Comparison of ENCODE assay signal across 2 cellular contexts in genomic region chr5:113675166-113675565, GRCh38.
TF ChIP-seq lines count a peak whose summit lies in the region.

No MANE protein-coding gene starts in this region.

TF ChIP-seq in GM12878, 131 proteins besides CTCF, POLR2A, EP300 and RAD21:
- TF ChIP-seq REST (IDR thresholded peaks at IDR 0.05; ENCODE audit: low read depth, low read length): no peak
- no peak for TF ChIP-seq JUND (IDR thresholded peaks at IDR 0.05; ENCODE audit: low read depth, low read length)
- no peak for TF ChIP-seq EED (IDR thresholded peaks at IDR 0.05; ENCODE audit: low read depth)
- TF ChIP-seq ZZZ3 (IDR thresholded peaks at IDR 0.05; ENCODE audit: control insufficient read depth, insufficient read length, low read depth): no peak
- no peak for TF ChIP-seq KLF5 (IDR thresholded peaks at IDR 0.05; ENCODE audit: partially characterized antibody)
- TF ChIP-seq ZNF622 (IDR thresholded peaks at IDR 0.05): no peak
- no peak for TF ChIP-seq POLR2AphosphoS5 (IDR thresholded peaks at IDR 0.05; ENCODE audit: low read length)
- TF ChIP-seq TBL1XR1 (IDR thresholded peaks at IDR 0.05; ENCODE audit: low read depth, low read length): no peak
- TF ChIP-seq RB1 (IDR thresholded peaks at IDR 0.05; ENCODE audit: borderline replicate concordance): no peak
- TF ChIP-seq TARDBP (IDR thresholded peaks at IDR 0.05; ENCODE audit: borderline replicate concordance): no peak
- TF ChIP-seq MEF2B (IDR thresholded peaks at IDR 0.05; ENCODE audit: partially characterized antibody, poor library complexity, severe bottlenecking): no peak
- TF ChIP-seq IRF5 (IDR thresholded peaks at IDR 0.05; ENCODE audit: borderline replicate concordance): no peak
- TF ChIP-seq PML (IDR thresholded peaks at IDR 0.05; ENCODE audit: low read length): no peak
- TF ChIP-seq NFXL1 (IDR thresholded peaks at IDR 0.05; ENCODE audit: borderline replicate concordance): no peak
- TF ChIP-seq USF2 (IDR thresholded peaks at IDR 0.05; ENCODE audit: borderline replicate concordance, low read depth, low read length): no peak
- TF ChIP-seq EZH2 (IDR thresholded peaks at IDR 0.05; ENCODE audit: borderline replicate concordance, control insufficient read depth, low read depth, low read length): no peak
- no peak for TF ChIP-seq NBN (IDR thresholded peaks at IDR 0.05)
- TF ChIP-seq YY1 (IDR thresholded peaks at IDR 0.05; ENCODE audit: low read depth, low read length): no peak
- TF ChIP-seq IRF4 (IDR thresholded peaks at IDR 0.05; ENCODE audit: low read depth, low read length): no peak
- TF ChIP-seq ZNF217 (IDR thresholded peaks at IDR 0.05): no peak
TF ChIP-seq in GM12878: peak in this region for 0.

TF ChIP-seq in endothelial cell of umbilical vein, 7 proteins besides CTCF, POLR2A, EP300 and RAD21:
- TF ChIP-seq JUN (IDR thresholded peaks at IDR 0.05; ENCODE audit: borderline replicate concordance, insufficient read depth, insufficient read length, low read depth): no peak
- no peak for TF ChIP-seq EZH2 (IDR thresholded peaks at IDR 0.05; ENCODE audit: borderline replicate concordance, low read depth, low read length, severe bottlenecking)
- no peak for TF ChIP-seq FOS (IDR thresholded peaks at IDR 0.05; ENCODE audit: borderline replicate concordance, insufficient read depth, low read length)
- no peak for TF ChIP-seq GATA2 (IDR thresholded peaks at IDR 0.05; ENCODE audit: insufficient read depth, insufficient read length, low read depth, low read length)
- TF ChIP-seq MYC (IDR thresholded peaks at IDR 0.05; ENCODE audit: low read depth, low read length): no peak
- no peak for TF ChIP-seq MAX (IDR thresholded peaks at IDR 0.05; ENCODE audit: insufficient read depth, insufficient read length)
- TF ChIP-seq POLR2AphosphoS5 (IDR thresholded peaks at IDR 0.05; ENCODE audit: insufficient read depth, low read depth, low read length): no peak
